Comparison of ENCODE assay signal across 31 cellular contexts in the genomic region with DNA sequence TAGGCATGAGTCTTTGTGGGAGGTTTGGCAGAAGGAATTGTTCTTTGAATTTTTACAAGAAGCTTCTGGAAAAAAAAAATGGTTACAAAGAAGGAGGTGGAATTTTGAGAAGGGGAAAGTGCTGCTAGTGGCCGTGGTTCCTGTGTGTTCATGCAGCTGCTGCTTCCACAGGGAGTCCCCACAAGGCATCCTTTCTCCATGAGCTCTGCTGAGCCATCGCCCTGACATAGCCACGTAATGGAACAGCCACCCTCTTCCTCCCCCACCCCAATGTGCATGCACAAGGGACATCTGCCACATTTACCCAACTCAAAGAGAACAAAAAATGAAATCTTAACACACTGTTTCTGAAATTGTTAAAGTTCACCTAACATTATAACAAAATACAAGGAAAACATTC.
A peak's percentile ranks its signal among the peaks of the same experiment; 100 is the strongest.
DNase-seq lines count a peak whose midpoint lies in the region; ATAC-seq and TF ChIP-seq lines count a peak whose summit lies in the region.
"Had no signal": no experiment of that assay in that cellular context is flagged by ENCODE, and none has a peak within 500 bp of the region (broad histone marks: within the 10 kb centered on the region; RNA-seq: fewer than 3 reads in every experiment).

No MANE protein-coding gene starts in this region.

- H3K36me3 ChIP-seq in OCI-LY7 (ENCODE audit: insufficient read depth, low read length) (no peaks in the 10 kb centered on the region; the same call in 1 of the 2 replicates), body of pancreas (replicated peaks in 1 of 2; ENCODE audit: insufficient read depth in 1 of 2, low read depth in 2 of 2) (no peaks in the 10 kb centered on the region), adrenal gland (replicated peaks in 1 of 2) (no peaks in the 10 kb centered on the region)
- H3K36me3 ChIP-seq: BLaER1 had no signal

- TF ChIP-seq CTCF in OCI-LY7 (conservative IDR thresholded peaks at IDR 0.05; ENCODE audit: low read length) (no peak), dorsolateral prefrontal cortex (IDR thresholded peaks at IDR 0.05 in 54 of 56, conservative IDR thresholded peaks at IDR 0.05 in 2 of 56; ENCODE audit: low read depth in 1 of 56, partially characterized antibody in 56 of 56) (no peak), body of pancreas (IDR thresholded peaks at IDR 0.05) (no peak), adrenal gland (IDR thresholded peaks at IDR 0.05) (no peak)

- no peaks in the 10 kb centered on the region for H3K9me2 ChIP-seq in OCI-LY7 (ENCODE audit: insufficient read depth, low read length)

- no peak for ATAC-seq in body of pancreas

- H3K27ac ChIP-seq in OCI-LY7 (ENCODE audit: low read depth, low read length, poor library complexity, severe bottlenecking) (no peak overlapping the region), dorsolateral prefrontal cortex (peak overlapping the region in 1 of 59 donors; percentile 15), body of pancreas (no peak overlapping the region), adrenal gland (no peak overlapping the region)
- H3K27ac ChIP-seq: BLaER1, GM23248, RWPE1, SK-N-MC had no signal

- H3K79me2 ChIP-seq in OCI-LY7 (ENCODE audit: insufficient read depth, low read depth, low read length) = no peaks in the 10 kb centered on the region

- H2AFZ ChIP-seq in OCI-LY7 (ENCODE audit: low read length) = peak overlapping the region; percentile 64
- H2AFZ ChIP-seq: GM23248 had no signal

- peaks cover 8% of the 10 kb centered on the region for H3K4me1 ChIP-seq in OCI-LY7 (ENCODE audit: insufficient read depth, low read length, poor library complexity, severe bottlenecking)
- H3K4me1 ChIP-seq in body of pancreas = no peaks in the 10 kb centered on the region
- H3K4me1 ChIP-seq in adrenal gland (replicated peaks in 1 of 2) = no peaks in the 10 kb centered on the region
- H3K4me1 ChIP-seq: BLaER1 had no signal

- intact Hi-C loops in OCI-LY7 (cut with micrococcal nuclease; ENCODE audit: unreplicated experiment) = no loop called here
- intact Hi-C loops in dorsolateral prefrontal cortex (cut with DNase I) = no loop called here
- intact Hi-C loops in body of pancreas (cut with DNase I) = no loop called here
- intact Hi-C loops in adrenal gland (cut with DNase I) = no loop called here

- DNase-seq in Ammon's horn (ENCODE audit: low spot score) = peak; percentile 41
- no peak for DNase-seq in OCI-LY7 (ENCODE audit: low spot score)
- peak in 7 of 10 donors; percentile 10 to 74 (median 48) for DNase-seq in dorsolateral prefrontal cortex
- peak; percentile 33 for DNase-seq in occipital lobe (lab: John Stamatoyannopoulos, UW)
- no peak for DNase-seq in body of pancreas
- no peak for DNase-seq in retina
- no peak for DNase-seq in adrenal gland
- no peak for DNase-seq in GM03348 (ENCODE audit: low spot score)
- DNase-seq: 8988T; ACHN; CD4-positive, CD25-positive, alpha-beta regulatory T cell; DMS153; DND-41; GM23248; H7; HFFc6; IMR-90; KG1; NCI-H1048; NCI-H1417; NCI-H1694 treated with DMSO at 0.1 percent for 48 hours; NCI-H2081; NCI-H2171 treated with DMSO at 0.1 percent for 48 hours; NCI-H345; NCI-H526; NCI-H82; NK-92 treated with Interleukin-12 subunit alpha and Interleukin-12 subunit beta, amount 100 ng/mL, for 24 hours; SHP77 had no signal

- H3K27me3 ChIP-seq in dorsolateral prefrontal cortex (no peaks in the 10 kb centered on the region), body of pancreas (no peaks in the 10 kb centered on the region), adrenal gland (no peaks in the 10 kb centered on the region)
- H3K27me3 ChIP-seq: BLaER1 had no signal

- no peaks in the 10 kb centered on the region for H4K20me1 ChIP-seq in OCI-LY7 (ENCODE audit: insufficient read depth, low read length)
- H4K20me1 ChIP-seq: BLaER1 had no signal

- 34 to 35% methylated on average over 3 of the region's 3 CpGs for WGBS in body of pancreas, 2 donors
- 53 to 68% (median 61%) methylated on average over 3 of the region's 3 CpGs for WGBS in adrenal gland, 4 donors

- POLR2A ChIA-PET in OCI-LY7 (lab: Charles Lee) = interaction anchor here (0.8 kb wide), 1 partner anchor 11 kb away, joined by 3 read pairs; no protein-coding TSS in a partner anchor

- CTCF ChIA-PET in OCI-LY7 (lab: Charles Lee; ENCODE audit: unreplicated experiment) = no interaction called here

- TF ChIP-seq POLR2A in body of pancreas (IDR thresholded peaks at IDR 0.05) (no peak), adrenal gland (IDR thresholded peaks at IDR 0.05) (no peak)

- peaks cover 9% of the 10 kb centered on the region; the same call in 1 of the 2 replicates for H3K9me3 ChIP-seq in OCI-LY7 (ENCODE audit: low read length)
- no peaks in the 10 kb centered on the region for H3K9me3 ChIP-seq in body of pancreas
- H3K9me3 ChIP-seq in adrenal gland (replicated peaks in 1 of 3) = no peaks in the 10 kb centered on the region

- 0 out of 2 replicates have a peak overlapping the region, but pooled peaks have one; percentile 11 for H3K4me2 ChIP-seq in OCI-LY7 (ENCODE audit: low read length)
- H3K4me2 ChIP-seq: BLaER1 had no signal

- H3K4me3 ChIP-seq in OCI-LY7 (ENCODE audit: low read depth, low read length, poor library complexity, severe bottlenecking) (no peak overlapping the region), dorsolateral prefrontal cortex (no peak overlapping the region), body of pancreas (no peak overlapping the region), adrenal gland (no peak overlapping the region)
- H3K4me3 ChIP-seq: BLaER1, GM23248, SK-N-MC had no signal

- BruUV-seq in OCI-LY7 (replicated peaks; lab: Mats Ljungman, UMichigan) = no TSS peak

Comparison
In these comparisons a context has a peak if more than half of its experiments do, and no peak if none do; other contexts are left out.
1. DNase-seq: peak in Ammon's horn (single experiment), dorsolateral prefrontal cortex (7 of 10) and occipital lobe (single experiment); none in OCI-LY7 (single experiment), body of pancreas (0 of 4), retina (single experiment), adrenal gland (0 of 7) and GM03348 (single experiment).